30 cellular contexts compared by ENCODE assay signal in the genomic region with DNA sequence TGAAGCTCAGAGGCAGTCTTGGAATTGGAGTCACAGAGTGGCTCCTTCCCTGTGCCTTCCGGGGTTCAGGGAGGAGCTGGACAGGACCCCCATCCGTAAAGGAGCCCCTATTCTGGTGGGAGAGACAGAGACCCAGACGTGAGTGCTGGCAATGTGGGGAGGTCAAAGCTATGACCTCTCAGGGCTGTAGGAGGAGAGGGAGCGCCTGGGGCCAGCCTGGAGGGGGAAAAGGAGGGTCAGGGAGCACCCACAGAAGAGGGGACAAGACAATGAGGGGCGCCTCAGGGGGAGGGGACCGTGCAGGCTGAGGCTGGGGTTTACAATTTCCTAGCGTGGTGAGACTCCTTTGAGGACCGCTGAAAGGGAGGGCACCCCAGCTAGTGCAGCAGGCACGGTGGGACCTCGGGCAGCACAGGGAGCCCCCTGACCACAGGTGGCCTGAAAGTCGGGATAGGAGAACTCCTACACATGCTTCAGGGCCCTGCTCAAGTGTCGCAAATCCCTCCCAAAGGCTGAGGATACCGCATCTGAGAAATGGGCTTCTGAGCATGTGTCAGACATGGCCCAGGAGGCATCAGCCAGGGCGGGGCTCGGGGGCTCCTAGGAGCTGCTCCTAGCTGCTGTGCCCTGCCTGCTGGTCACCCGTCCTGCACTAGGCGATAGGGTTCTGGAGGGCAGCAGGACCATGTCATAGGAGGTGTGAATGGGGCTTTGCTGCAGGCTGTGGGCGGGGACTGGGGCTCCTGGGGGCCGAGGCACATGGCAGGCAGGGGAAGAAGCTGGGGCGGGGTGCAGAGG.
DNase-seq lines count a peak whose midpoint lies in the region; ATAC-seq and TF ChIP-seq lines count a peak whose summit lies in the region.
"Had no signal": no experiment of that assay in that cellular context is flagged by ENCODE, and none has a peak within 500 bp of the region (broad histone marks: within the 10 kb centered on the region; RNA-seq: fewer than 3 reads in every experiment).

No MANE protein-coding gene starts in this region.

- TF ChIP-seq POLR2A in transverse colon (IDR thresholded peaks at IDR 0.05) = no peak

- H3K9me3 ChIP-seq in SK-N-SH (no peaks in the 10 kb centered on the region), lower lobe of right lung (no peaks in the 10 kb centered on the region), transverse colon (no peaks in the 10 kb centered on the region), MM.1S (replicated peaks; ENCODE audit: insufficient read depth, low read length) (no peaks in the 10 kb centered on the region)
- H3K9me3 ChIP-seq: HAP-1, heart right ventricle, pancreas, Peyer's patch had no signal

- H3K4me2 ChIP-seq in SK-N-SH (no peak overlapping the region), MM.1S (ENCODE audit: low read depth, low read length) (no peak overlapping the region)
- H3K4me2 ChIP-seq: smooth muscle cell had no signal

- WGBS in SK-N-SH (ENCODE audit: low lambda C conversion rate) = 36% methylated on average over 9 of the region's 20 CpGs
- WGBS in transverse colon (ENCODE audit: low coverage in 1 of 2), 2 donors = 65 to 69% methylated on average over 3 to 13 of the region's 20 CpGs

- H2AFZ ChIP-seq in SK-N-SH (ENCODE audit: low read depth) = no peak overlapping the region
- no peak overlapping the region for H2AFZ ChIP-seq in MM.1S (ENCODE audit: low read length)

- H3F3A ChIP-seq in SK-N-SH (replicated peaks; ENCODE audit: insufficient read depth) = no peaks in the 10 kb centered on the region
- H3F3A ChIP-seq in MM.1S (ENCODE audit: insufficient read depth, low read length) = no peaks in the 10 kb centered on the region

- CTCF ChIA-PET in SK-N-SH (lab: Yijun Ruan, JAX) = no interaction called here

- ATAC-seq in SK-N-SH treated with all-trans-retinoic acid at 6 μM for 48 hours = no peak
- ATAC-seq in activated naive CD8-positive, alpha-beta T cell treated with anti-CD3 and anti-CD28 coated beads, Interleukin-2, amount 10 ng/mL, durations not matched to agents 7 days and 5 days (ENCODE audit: low read depth) = no peak
- ATAC-seq in lower lobe of right lung = no peak
- no peak for ATAC-seq in HG02798 (IDR thresholded peaks at IDR 0.05; ENCODE audit: poor library complexity, unreplicated experiment)
- ATAC-seq: heart right ventricle; natural killer cell; stimulated activated naive CD8-positive, alpha-beta T cell treated with anti-CD3 and anti-CD28 coated beads, Interleukin-15, Interleukin-2, amounts not matched to agents 100 U/mL and 50 U/mL, for 24 hours had no signal

- TF ChIP-seq RAD21 in SK-N-SH (IDR thresholded peaks at IDR 0.05; ENCODE audit: low read length) = no peak

- in situ Hi-C loops in transverse colon (cut with MboI; ENCODE audit: low pct_ligation_motif_present in 1 of 4, low pct_unique_long_range_greater_than_20kb in 1 of 4, low sequenced_read_pairs in 3 of 4) = no loop called here

- H3K79me2 ChIP-seq in SK-N-SH (ENCODE audit: insufficient read depth) (no peaks in the 10 kb centered on the region), MM.1S (ENCODE audit: low read length) (no peaks in the 10 kb centered on the region)

- TF ChIP-seq CTCF in SK-N-SH (IDR thresholded peaks at IDR 0.05) (no peak), lower lobe of right lung (IDR thresholded peaks at IDR 0.05) (no peak), transverse colon (IDR thresholded peaks at IDR 0.05) (no peak), MM.1S (IDR thresholded peaks at IDR 0.05; ENCODE audit: low read length) (no peak)

- H3K36me3 Mint-ChIP-seq in activated naive CD8-positive, alpha-beta T cell treated with anti-CD3 and anti-CD28 coated beads, Interleukin-2, amount 10 ng/mL, durations not matched to agents 7 days and 5 days = no peaks in the 10 kb centered on the region
- H3K36me3 Mint-ChIP-seq: brain, CD14-positive monocyte, natural killer cell had no signal

- no peak for TF ChIP-seq EP300 in SK-N-SH (IDR thresholded peaks at IDR 0.05; ENCODE audit: borderline replicate concordance in 1 of 2, low read depth in 1 of 2, low read length in 1 of 2)
- no peak for TF ChIP-seq EP300 in transverse colon (IDR thresholded peaks at IDR 0.05; ENCODE audit: low read depth)

- no peaks in the 10 kb centered on the region for H3K27me3 ChIP-seq in SK-N-SH (ENCODE audit: insufficient read depth)
- peaks cover 8% of the 10 kb centered on the region for H3K27me3 ChIP-seq in lower lobe of right lung (ENCODE audit: low read depth)
- H3K27me3 ChIP-seq in transverse colon = no peaks in the 10 kb centered on the region
- H3K27me3 ChIP-seq in MM.1S (replicated peaks; ENCODE audit: insufficient read depth, low read length) = peaks cover 58% of the 10 kb centered on the region
- H3K27me3 ChIP-seq: pancreas, Peyer's patch had no signal

- H3K4me3 Mint-ChIP-seq in activated naive CD8-positive, alpha-beta T cell treated with anti-CD3 and anti-CD28 coated beads, Interleukin-2, amount 10 ng/mL, durations not matched to agents 7 days and 5 days = no peak overlapping the region
- H3K4me3 Mint-ChIP-seq: natural killer cell had no signal

- H3K4me3 ChIP-seq in SK-N-SH (ENCODE audit: low read depth in 2 of 2, low read length in 1 of 2) (no peak overlapping the region), lower lobe of right lung (no peak overlapping the region), transverse colon (no peak overlapping the region), MM.1S (ENCODE audit: low read length) (no peak overlapping the region)
- H3K4me3 ChIP-seq: HAP-1, heart right ventricle, pancreas, Peyer's patch, smooth muscle cell had no signal

- H3K27me3 Mint-ChIP-seq in activated naive CD8-positive, alpha-beta T cell treated with anti-CD3 and anti-CD28 coated beads, Interleukin-2, amount 10 ng/mL, durations not matched to agents 7 days and 5 days = no peaks in the 10 kb centered on the region
- H3K27me3 Mint-ChIP-seq: brain had no signal

- DNase-seq in SK-N-SH (no peak), lower lobe of right lung (peak; percentile 23), transverse colon (peak; percentile 29), MM.1S (no peak), NCI-H748 (lab: John Stamatoyannopoulos, UW; ENCODE audit: unreplicated experiment) (no peak)
- DNase-seq in activated naive CD8-positive, alpha-beta T cell treated with anti-CD3 and anti-CD28 coated beads, Interleukin-2, amount 10 ng/mL, durations not matched to agents 7 days and 5 days = peak; percentile 4
- DNase-seq: activated CD4-positive, alpha-beta T cell treated with anti-CD3 and anti-CD28 coated beads for 4 hours; activated gamma-delta T cell treated with Interleukin-2 at 50 U/mL for 16 hours; foreskin melanocyte; GDM1; heart right ventricle; KBM-7; natural killer cell; NCI-H1105; NCI-H1930; NCI-H2171 treated with DMSO at 0.1 percent for 48 hours; NCI-H524; SHP77; stimulated activated CD4-positive, alpha-beta T cell treated with anti-CD3 and anti-CD28 coated beads, Interleukin-1b, Interleukin-23, amount 100 ng/mL, for 48 hours; stimulated activated naive CD8-positive, alpha-beta T cell treated with anti-CD3 and anti-CD28 coated beads, Interleukin-15, Interleukin-2, amounts not matched to agents 100 U/mL and 50 U/mL, for 24 hours had no signal

- no peaks in the 10 kb centered on the region for H3K9me3 Mint-ChIP-seq in activated naive CD8-positive, alpha-beta T cell treated with anti-CD3 and anti-CD28 coated beads, Interleukin-2, amount 10 ng/mL, durations not matched to agents 7 days and 5 days
- H3K9me3 Mint-ChIP-seq: natural killer cell had no signal

- H3K9me2 ChIP-seq in SK-N-SH = no peaks in the 10 kb centered on the region
- no peaks in the 10 kb centered on the region for H3K9me2 ChIP-seq in MM.1S (replicated peaks; ENCODE audit: insufficient read depth, low read length)

- no peak overlapping the region for H3K27ac Mint-ChIP-seq in activated naive CD8-positive, alpha-beta T cell treated with anti-CD3 and anti-CD28 coated beads, Interleukin-2, amount 10 ng/mL, durations not matched to agents 7 days and 5 days
- H3K27ac Mint-ChIP-seq: brain, CD14-positive monocyte, natural killer cell had no signal

- intact Hi-C loops in lower lobe of right lung (cut with DNase I) = no loop called here
- intact Hi-C loops in transverse colon (cut with DNase I; ENCODE audit: low total_unique reads) = no loop called here

- H3K4me1 ChIP-seq in SK-N-SH (ENCODE audit: control insufficient read depth in 1 of 2, insufficient read depth in 2 of 2, low read depth in 1 of 2, low read length in 1 of 2) (no peaks in the 10 kb centered on the region; a peak in 1 of 4 replicates), lower lobe of right lung (no peaks in the 10 kb centered on the region), transverse colon (peaks cover 0 to 5% (median 3%) of the 10 kb centered on the region in 4 donors), MM.1S (ENCODE audit: low read length) (no peaks in the 10 kb centered on the region)
- H3K4me1 ChIP-seq: HAP-1, heart right ventricle, pancreas, Peyer's patch had no signal

- H3K27ac ChIP-seq in SK-N-SH (ENCODE audit: low read depth in 2 of 2, low read length in 1 of 2) (no peak overlapping the region), lower lobe of right lung (no peak overlapping the region), transverse colon (no peak overlapping the region), MM.1S (ENCODE audit: low read length) (no peak overlapping the region)
- H3K27ac ChIP-seq: 22Rv1, heart right ventricle, pancreas, VCaP had no signal

- H3K9ac ChIP-seq in SK-N-SH (no peak overlapping the region), MM.1S (ENCODE audit: low read length) (no peak overlapping the region)

- POLR2A ChIA-PET in SK-N-SH (lab: Yijun Ruan, JAX) = no interaction called here
- POLR2A ChIA-PET in activated naive CD8-positive, alpha-beta T cell treated with anti-CD3 and anti-CD28 coated beads, Interleukin-2, amount 10 ng/mL, durations not matched to agents 7 days and 5 days (lab: Charles Lee) = no interaction called here

- H4K20me1 ChIP-seq in SK-N-SH (ENCODE audit: insufficient read depth) = no peaks in the 10 kb centered on the region
- H4K20me1 ChIP-seq in MM.1S (ENCODE audit: insufficient read depth, low read length) = no peaks in the 10 kb centered on the region

- H3K36me3 ChIP-seq in SK-N-SH (replicated peaks in 1 of 2; ENCODE audit: control insufficient read depth in 1 of 2, insufficient read depth in 2 of 2, low read length in 1 of 2) = no peaks in the 10 kb centered on the region
- H3K36me3 ChIP-seq in lower lobe of right lung = no peaks in the 10 kb centered on the region
- no peaks in the 10 kb centered on the region for H3K36me3 ChIP-seq in transverse colon
- no peaks in the 10 kb centered on the region for H3K36me3 ChIP-seq in MM.1S (replicated peaks; ENCODE audit: insufficient read depth, low read length)
- H3K36me3 ChIP-seq: HAP-1, heart right ventricle, pancreas, Peyer's patch had no signal

- no peaks in the 10 kb centered on the region for H3K4me1 Mint-ChIP-seq in activated naive CD8-positive, alpha-beta T cell treated with anti-CD3 and anti-CD28 coated beads, Interleukin-2, amount 10 ng/mL, durations not matched to agents 7 days and 5 days
- H3K4me1 Mint-ChIP-seq: CD14-positive monocyte had no signal

TF ChIP-seq in SK-N-SH treated with all-trans-retinoic acid at 6 μM for 48 hours, 23 proteins besides CTCF, POLR2A, EP300 and RAD21 (continues in another document):
- TF ChIP-seq PPARA (CRISPR knock-in tag; IDR thresholded peaks at IDR 0.05; ENCODE audit: borderline replicate concordance) (no peak), ZFP3 (CRISPR knock-in tag; IDR thresholded peaks at IDR 0.05) (peak; percentile 85)

TF ChIP-seq in SK-N-SH, 30 proteins besides CTCF, POLR2A, EP300 and RAD21 (continues in another document):
- TF ChIP-seq SIN3A (IDR thresholded peaks at IDR 0.05; ENCODE audit: borderline replicate concordance, low read depth, low read length) = no peak

Comparison
In these comparisons a context has a peak if more than half of its experiments do, and no peak if none do; other contexts are left out.
1. DNase-seq: peak in activated naive CD8-positive, alpha-beta T cell treated with anti-CD3 and anti-CD28 coated beads, Interleukin-2, amount 10 ng/mL, durations not matched to agents 7 days and 5 days (single experiment), lower lobe of right lung (single experiment) and transverse colon (single experiment); none in SK-N-SH (single experiment), MM.1S (single experiment) and NCI-H748 (single experiment).